Comparison of ENCODE assay signal across 9 cellular contexts in the genomic region with DNA sequence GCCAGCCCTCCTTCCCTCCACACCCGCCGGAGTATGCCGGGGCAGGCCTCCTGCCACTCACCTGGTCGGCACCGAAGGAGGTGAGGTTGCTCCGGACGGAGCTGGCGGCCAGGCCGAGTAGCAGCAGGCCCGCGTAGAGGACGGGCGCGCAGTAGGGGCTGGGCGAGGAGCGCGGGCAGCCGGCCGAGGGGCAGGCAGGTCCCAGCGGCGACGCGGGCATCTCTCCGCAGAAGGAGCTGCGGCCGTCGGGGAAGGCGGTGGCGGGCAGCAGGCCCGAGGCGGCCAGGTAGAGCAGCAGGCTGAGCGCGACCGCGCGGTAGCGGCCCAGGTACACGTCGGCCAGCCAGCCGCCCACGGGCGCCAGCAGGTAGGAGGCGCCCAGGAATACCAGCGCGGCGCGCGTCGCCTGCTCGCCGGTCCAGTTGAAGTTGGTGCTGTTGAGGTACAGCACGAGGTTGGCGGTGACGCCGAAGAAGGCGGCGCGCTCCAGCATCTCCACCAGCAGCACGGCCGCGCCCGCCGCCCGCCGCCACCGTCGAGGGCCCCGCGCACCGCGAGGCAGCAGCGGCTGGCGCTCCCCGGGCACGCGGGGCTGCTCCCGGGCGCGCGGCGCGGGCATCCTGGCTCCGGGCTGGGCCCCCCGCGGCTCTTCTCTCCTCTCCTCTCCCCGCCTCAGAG. TPM values are rescaled to one million over a fixed set of nuclear protein-coding genes. Genes with fewer than 3 reads are reported as not detected.
A peak's percentile ranks its signal among the peaks of the same experiment; 100 is the strongest.
DNase-seq lines count a peak whose midpoint lies in the region; ATAC-seq and TF ChIP-seq lines count a peak whose summit lies in the region.
"Had no signal": no experiment of that assay in that cellular context is flagged by ENCODE, and none has a peak within 500 bp of the region (broad histone marks: within the 10 kb centered on the region; RNA-seq: fewer than 3 reads in every experiment).

No MANE protein-coding gene starts in this region.

- intact Hi-C loops in aorta (cut with DNase I), result no loop called here

- H3K36me3 ChIP-seq in muscle layer of duodenum (ENCODE audit: control insufficient read depth in 1 of 2, insufficient read depth in 2 of 2, low read length in 2 of 2) (peaks cover 0 to 8% of the 10 kb centered on the region in 2 donors), aorta (ENCODE audit: control insufficient read depth in 1 of 2, insufficient read depth in 2 of 2, low read length in 1 of 2) (no peaks in the 10 kb centered on the region)

- H3K4me1 ChIP-seq in muscle layer of duodenum (ENCODE audit: control insufficient read depth in 1 of 2, insufficient read depth in 2 of 2, low read length in 2 of 2), result peaks cover 0 to 13% of the 10 kb centered on the region in 2 donors
- no peaks in the 10 kb centered on the region for H3K4me1 ChIP-seq in aorta (ENCODE audit: control insufficient read depth in 1 of 2, insufficient read depth in 2 of 2, low read length in 2 of 2)

- H3K27ac ChIP-seq in muscle layer of duodenum (ENCODE audit: low read length) (peak overlapping the region; percentile 93), aorta (ENCODE audit: low read depth in 1 of 2, low read length in 2 of 2) (no peak overlapping the region)

- peak; percentile 31 for DNase-seq in stimulated activated CD4-positive, alpha-beta T cell treated with anti-CD3 and anti-CD28 coated beads, Interleukin-12 subunit alpha, Interleukin-12 subunit beta, amount 100 ng/mL, for 4 hours
- no peak for DNase-seq in stimulated activated CD4-positive, alpha-beta T cell treated with anti-CD3 and anti-CD28 coated beads, Interleukin-1b, Interleukin-23, amount 100 ng/mL, for 48 hours
- DNase-seq in dermis blood vessel endothelial cell, result peak; percentile 33
- DNase-seq in aorta, result peak; percentile 69 to 78
- DNase-seq in ACHN, result no peak
- no peak for DNase-seq in HEK293T (ENCODE audit: extremely low spot score)
- no peak for DNase-seq in midbrain (lab: John Stamatoyannopoulos, UW)
- DNase-seq: left cardiac atrium had no signal

- in situ Hi-C loops in ACHN (cut with HindIII; ENCODE audit: low pct_ligation_motif_present, low pct_unique_long_range_greater_than_20kb, low sequenced_read_pairs), result no loop called here

- no peaks in the 10 kb centered on the region for H3K9me3 ChIP-seq in muscle layer of duodenum (ENCODE audit: control insufficient read depth in 1 of 2, low read length in 2 of 2)
- no peaks in the 10 kb centered on the region for H3K9me3 ChIP-seq in aorta (ENCODE audit: control insufficient read depth, low read length)

- POLR2A ChIA-PET in HEK293T (lab: Yijun Ruan, JAX), result no interaction called here

- H3K4me3 ChIP-seq in muscle layer of duodenum (ENCODE audit: low read depth in 1 of 2, low read length in 2 of 2), result peak overlapping the region; percentile 61 to 88
- peak overlapping the region; percentile 2 to 72 for H3K4me3 ChIP-seq in aorta (ENCODE audit: low read length in 2 of 2)

- peak; percentile 30 for ATAC-seq in aorta (ENCODE audit: low FRiP score)

- WGBS in aorta, 2 donors, result 15 to 16% methylated on average over 73 to 86 of the region's 86 CpGs

- H3K27me3 ChIP-seq in muscle layer of duodenum (ENCODE audit: low read depth, low read length) (no peaks in the 10 kb centered on the region), aorta (ENCODE audit: control insufficient read depth in 1 of 2, insufficient read depth in 2 of 2, low read length in 1 of 2) (no peaks in the 10 kb centered on the region)

- CTCF ChIA-PET in HEK293T (lab: Yijun Ruan, JAX), result no interaction called here

TF ChIP-seq in HEK293T, 16 proteins besides CTCF, POLR2A, EP300 and RAD21:
- no peak for TF ChIP-seq LEF1 (IDR thresholded peaks at IDR 0.05; ENCODE audit: borderline replicate concordance)
- TF ChIP-seq SP1 (IDR thresholded peaks at IDR 0.05), result no peak
- no peak for TF ChIP-seq FOXK2 (IDR thresholded peaks at IDR 0.05)
- TF ChIP-seq HDGF (IDR thresholded peaks at IDR 0.05; ENCODE audit: borderline replicate concordance), result no peak
- TF ChIP-seq NFRKB (IDR thresholded peaks at IDR 0.05), result no peak
- TF ChIP-seq ZNF384 (IDR thresholded peaks at IDR 0.05), result no peak
- no peak for TF ChIP-seq SUZ12 (IDR thresholded peaks at IDR 0.05)
- no peak for TF ChIP-seq FOXM1 (IDR thresholded peaks at IDR 0.05; ENCODE audit: borderline replicate concordance)
- TF ChIP-seq, protein P1, sequence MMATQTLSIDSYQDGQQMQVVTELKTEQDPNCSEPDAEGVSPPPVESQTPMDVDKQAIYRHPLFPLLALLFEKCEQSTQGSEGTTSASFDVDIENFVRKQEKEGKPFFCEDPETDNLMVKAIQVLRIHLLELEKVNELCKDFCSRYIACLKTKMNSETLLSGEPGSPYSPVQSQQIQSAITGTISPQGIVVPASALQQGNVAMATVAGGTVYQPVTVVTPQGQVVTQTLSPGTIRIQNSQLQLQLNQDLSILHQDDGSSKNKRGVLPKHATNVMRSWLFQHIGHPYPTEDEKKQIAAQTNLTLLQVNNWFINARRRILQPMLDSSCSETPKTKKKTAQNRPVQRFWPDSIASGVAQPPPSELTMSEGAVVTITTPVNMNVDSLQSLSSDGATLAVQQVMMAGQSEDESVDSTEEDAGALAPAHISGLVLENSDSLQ (IDR thresholded peaks at IDR 0.05), result no peak
- TF ChIP-seq CTBP1 (IDR thresholded peaks at IDR 0.05; ENCODE audit: borderline replicate concordance), result no peak
- no peak for TF ChIP-seq BHLHE40 (IDR thresholded peaks at IDR 0.05; ENCODE audit: borderline replicate concordance)
- TF ChIP-seq FOXA1 (IDR thresholded peaks at IDR 0.05), result no peak
- TF ChIP-seq TARDBP (IDR thresholded peaks at IDR 0.05), result no peak
- no peak for TF ChIP-seq L3MBTL2 (conservative IDR thresholded peaks at IDR 0.05)
- no peak for TF ChIP-seq ARNT (IDR thresholded peaks at IDR 0.05)

RNA-seq across cellular contexts. Expression of a gene that starts 0.9 kb away (rescaled TPM):
- total RNA-seq in dermis blood vessel endothelial cell (8.7 and 9.0 TPM in 2 replicates), aorta (10 to 100 TPM; 35.4 to 47.8 TPM)
- 10 to 100 TPM; 21.2 to 36.4 TPM for polyA plus RNA-seq in aorta

RNA-seq across cellular contexts. Expression of a gene that starts 20.4 kb away (rescaled TPM):
- total RNA-seq in dermis blood vessel endothelial cell (not detected in 2 replicates), aorta (1 to 10 TPM; 1.6 to 2.2 TPM)
- polyA plus RNA-seq in aorta, result 1 to 10 TPM; 1.3 TPM

RNA-seq across cellular contexts. Expression of a gene that starts 26.8 kb away (rescaled TPM):
- total RNA-seq in dermis blood vessel endothelial cell (99.5 and 112 TPM in 2 replicates), aorta (1 to 10 TPM; 4.5 to 8.9 TPM)
- polyA plus RNA-seq in aorta, result 1 to 10 TPM; 1.6 to 2.5 TPM

RNA-seq across cellular contexts. Expression of a gene that starts 37.1 kb away (rescaled TPM):
- 63.6 and 114 TPM in 2 replicates for total RNA-seq in dermis blood vessel endothelial cell
- 100 to 1,000 TPM; 105 to 127 TPM for total RNA-seq in aorta
- 100 to 1,000 TPM in 1 of 2 donors, 10 to 100 TPM in 1; 82.4 to 148 TPM for polyA plus RNA-seq in aorta

RNA-seq across cellular contexts. Expression of a gene that starts 44.7 kb away (rescaled TPM):
- total RNA-seq in dermis blood vessel endothelial cell (45.8 and 79.6 TPM in 2 replicates), aorta (10 to 100 TPM; 47.7 to 55.6 TPM)
- polyA plus RNA-seq in aorta, result 10 to 100 TPM; 31.3 to 39.2 TPM

Comparison
In these comparisons a context has a peak if more than half of its experiments do, and no peak if none do; other contexts are left out.
1. DNase-seq: peak in stimulated activated CD4-positive, alpha-beta T cell treated with anti-CD3 and anti-CD28 coated beads, Interleukin-12 subunit alpha, Interleukin-12 subunit beta, amount 100 ng/mL, for 4 hours (single experiment), dermis blood vessel endothelial cell (single experiment) and aorta (2 of 2); none in stimulated activated CD4-positive, alpha-beta T cell treated with anti-CD3 and anti-CD28 coated beads, Interleukin-1b, Interleukin-23, amount 100 ng/mL, for 48 hours (single experiment), ACHN (single experiment), HEK293T (single experiment) and midbrain (single experiment).
2. RNA of a gene that starts 26.8 kb away (total RNA-seq): 99.5 to 112 TPM in dermis blood vessel endothelial cell; 4.5 to 8.9 TPM in aorta; every median in the first group is over 10 times any median in the second.